Comparison of ENCODE assay signal across 36 cellular contexts in the genomic region with DNA sequence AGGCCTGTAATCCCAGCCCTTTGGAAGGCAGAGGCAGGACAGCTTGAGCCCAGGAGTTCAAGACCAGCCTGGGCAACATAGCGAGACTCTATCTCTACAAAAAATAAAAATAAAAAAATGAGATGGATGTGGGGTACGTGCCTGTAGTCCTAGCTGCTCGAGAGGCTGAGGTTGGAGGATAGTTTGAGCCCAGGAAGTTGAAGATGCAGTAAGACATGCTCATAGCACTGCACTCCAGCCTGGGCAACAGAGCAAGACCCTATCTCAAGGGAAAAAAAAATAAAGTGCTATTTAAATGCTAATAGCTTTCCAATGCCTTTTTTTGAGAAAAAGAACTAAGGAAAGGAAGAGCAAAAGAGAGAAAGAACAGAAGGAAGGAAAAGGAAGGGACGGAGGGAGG.
"Had no signal": no experiment of that assay in that cellular context is flagged by ENCODE, and none has a peak within 500 bp of the region (broad histone marks: within the 10 kb centered on the region; RNA-seq: fewer than 3 reads in every experiment).

No MANE protein-coding gene starts in this region.

- H3K4me1 Mint-ChIP-seq: activated CD4-positive, alpha-beta T cell treated with anti-CD3 and anti-CD28 coated beads for 36 hours; activated CD4-positive, alpha-beta T cell treated with anti-CD3 and anti-CD28 coated beads, Interleukin-2, amount 10 ng/mL, durations not matched to agents 24 days and 14 days; activated CD8-positive, alpha-beta memory T cell treated with anti-CD3 and anti-CD28 coated beads, Interleukin-2, amount 10 ng/mL, durations not matched to agents 7 days and 5 days; activated naive CD4-positive, alpha-beta T cell treated with anti-CD3 and anti-CD28 coated beads, Interleukin-2, amount 50 U/mL, for 24 hours; activated naive CD8-positive, alpha-beta T cell treated with anti-CD3 and anti-CD28 coated beads for 36 hours; activated naive CD8-positive, alpha-beta T cell treated with anti-CD3 and anti-CD28 coated beads, Interleukin-2, amount 50 U/mL, for 24 hours; T-cell had no signal

- H3K9me3 Mint-ChIP-seq: activated CD4-positive, alpha-beta memory T cell treated with anti-CD3 and anti-CD28 coated beads for 36 hours; activated CD4-positive, alpha-beta T cell treated with anti-CD3 and anti-CD28 coated beads, Interleukin-2, amount 10 ng/mL, durations not matched to agents 24 days and 14 days; activated naive CD4-positive, alpha-beta T cell treated with anti-CD3 and anti-CD28 coated beads for 36 hours; activated naive CD4-positive, alpha-beta T cell treated with anti-CD3 and anti-CD28 coated beads, Interleukin-2, amount 50 U/mL, for 24 hours; activated naive CD8-positive, alpha-beta T cell treated with anti-CD3 and anti-CD28 coated beads for 36 hours; activated naive CD8-positive, alpha-beta T cell treated with anti-CD3 and anti-CD28 coated beads, Interleukin-2, amount 50 U/mL, for 24 hours; activated T-helper 1 cell treated with anti-CD3 and anti-CD28 coated beads, Interleukin-12 subunit alpha, Interleukin-12 subunit beta, Interleukin-2, Interleukin-4 antibody, amounts not matched to agents 30 ng/mL and 10 ng/mL and 1 ng/mL, durations not matched to agents 14 hours and 24 hours and 36 hours; activated T-helper 2 cell treated with anti-CD3 and anti-CD28 coated beads, Interferon-gamma antibody, Interleukin-2, Interleukin-4, amounts not matched to agents 10 μg/mL and 5 μg/mL and 100 μg/mL, durations not matched to agents 14 hours and 24 hours and 36 hours; effector memory CD8-positive, alpha-beta T cell; T-cell; T-helper 1 cell treated with Interleukin-12 subunit alpha and Interleukin-12 subunit beta and Interleukin-4 antibody, amounts not matched to agents 30 μg/mL and 1 μg/mL, for 36 hours; T-helper 2 cell treated with Interferon-gamma antibody and Interleukin-4, amounts not matched to agents 5 μg/mL and 100 μg/mL, for 36 hours had no signal

- H3K36me3 Mint-ChIP-seq: activated CD4-positive, alpha-beta memory T cell treated with anti-CD3 and anti-CD28 coated beads for 36 hours; activated CD8-positive, alpha-beta memory T cell treated with anti-CD3 and anti-CD28 coated beads, Interleukin-2, amount 10 ng/mL, durations not matched to agents 7 days and 5 days; activated naive CD4-positive, alpha-beta T cell treated with anti-CD3 and anti-CD28 coated beads, Interleukin-2, amount 50 U/mL, for 24 hours; activated naive CD8-positive, alpha-beta T cell treated with anti-CD3 and anti-CD28 coated beads for 36 hours; T-cell had no signal

- H3K9me3 ChIP-seq: adrenal gland, body of pancreas, esophagus muscularis mucosa, gastrocnemius medialis had no signal

- DNase-seq: activated CD4-positive, alpha-beta memory T cell treated with anti-CD3 and anti-CD28 coated beads for 36 hours; activated CD4-positive, alpha-beta T cell treated with anti-CD3 and anti-CD28 coated beads for 36 hours; activated CD4-positive, alpha-beta T cell treated with anti-CD3 and anti-CD28 coated beads, Interleukin-2, amount 10 ng/mL, durations not matched to agents 24 days and 14 days; activated CD4-positive, CD25-positive, alpha-beta regulatory T cell; activated CD4-positive, CD25-positive, alpha-beta regulatory T cell treated with anti-CD3 and anti-CD28 coated beads, Interleukin-2, amount 50 U/mL, for 72 hours; activated CD8-positive, alpha-beta memory T cell treated with anti-CD3 and anti-CD28 coated beads, Interleukin-2, amount 10 ng/mL, durations not matched to agents 7 days and 5 days; activated CD8-positive, alpha-beta memory T cell treated with anti-CD3 and anti-CD28 coated beads, Interleukin-2, amount 50 U/mL, for 4 hours; activated CD8-positive, alpha-beta T cell treated with anti-CD3 and anti-CD28 coated beads, Interleukin-2, amount 10 ng/mL, durations not matched to agents 7 days and 5 days; activated effector memory CD4-positive, alpha-beta T cell treated with anti-CD3 and anti-CD28 coated beads, Interleukin-2, amount 50 U/mL, for 16 hours; activated naive CD4-positive, alpha-beta T cell treated with anti-CD3 and anti-CD28 coated beads for 36 hours; activated naive CD8-positive, alpha-beta T cell treated with anti-CD3 and anti-CD28 coated beads for 36 hours; activated naive CD8-positive, alpha-beta T cell treated with anti-CD3 and anti-CD28 coated beads, Interleukin-2, amount 50 U/mL, for 24 hours; activated T-cell treated with anti-CD3 and anti-CD28 coated beads, Interleukin-2, amount 50 U/mL, for 1 hour; activated T-cell treated with anti-CD3 and anti-CD28 coated beads, Interleukin-2, amount 50 U/mL, for 48 hours; adrenal gland; amygdala; aorta; body of pancreas; caudate nucleus; cortex of kidney; dermis blood vessel endothelial cell; effector CD4-positive, alpha-beta T cell; effector memory CD8-positive, alpha-beta T cell; erythroblast; foreskin keratinocyte; gastrocnemius medialis; glutamatergic neuron; T-cell; T1000; WERI-Rb-1 had no signal

- H3K27me3 Mint-ChIP-seq: activated CD4-positive, alpha-beta memory T cell treated with anti-CD3 and anti-CD28 coated beads for 36 hours; activated CD4-positive, alpha-beta T cell treated with anti-CD3 and anti-CD28 coated beads for 36 hours; activated CD4-positive, alpha-beta T cell treated with anti-CD3 and anti-CD28 coated beads, Interleukin-2, amount 10 ng/mL, durations not matched to agents 24 days and 14 days; activated naive CD4-positive, alpha-beta T cell treated with anti-CD3 and anti-CD28 coated beads, Interleukin-2, amount 50 U/mL, for 24 hours; activated naive CD8-positive, alpha-beta T cell treated with anti-CD3 and anti-CD28 coated beads, Interleukin-2, amount 50 U/mL, for 24 hours; effector memory CD8-positive, alpha-beta T cell had no signal

- H3K4me3 Mint-ChIP-seq: activated CD4-positive, alpha-beta memory T cell treated with anti-CD3 and anti-CD28 coated beads for 36 hours; activated CD4-positive, alpha-beta T cell treated with anti-CD3 and anti-CD28 coated beads for 36 hours; activated CD4-positive, alpha-beta T cell treated with anti-CD3 and anti-CD28 coated beads, Interleukin-2, amount 10 ng/mL, durations not matched to agents 24 days and 14 days; activated CD8-positive, alpha-beta memory T cell treated with anti-CD3 and anti-CD28 coated beads, Interleukin-2, amount 10 ng/mL, durations not matched to agents 7 days and 5 days; activated CD8-positive, alpha-beta T cell treated with anti-CD3 and anti-CD28 coated beads, Interleukin-2, amount 10 ng/mL, durations not matched to agents 7 days and 5 days; activated naive CD4-positive, alpha-beta T cell treated with anti-CD3 and anti-CD28 coated beads for 36 hours; activated naive CD4-positive, alpha-beta T cell treated with anti-CD3 and anti-CD28 coated beads, Interleukin-2, amount 50 U/mL, for 24 hours; activated naive CD8-positive, alpha-beta T cell treated with anti-CD3 and anti-CD28 coated beads for 36 hours; activated naive CD8-positive, alpha-beta T cell treated with anti-CD3 and anti-CD28 coated beads, Interleukin-2, amount 50 U/mL, for 24 hours; activated T-helper 1 cell treated with anti-CD3 and anti-CD28 coated beads, Interleukin-12 subunit alpha, Interleukin-12 subunit beta, Interleukin-2, Interleukin-4 antibody, amounts not matched to agents 30 ng/mL and 10 ng/mL and 1 ng/mL, durations not matched to agents 14 hours and 24 hours and 36 hours; effector memory CD8-positive, alpha-beta T cell; T-cell; T-helper 1 cell treated with Interleukin-12 subunit alpha and Interleukin-12 subunit beta and Interleukin-4 antibody, amounts not matched to agents 30 μg/mL and 1 μg/mL, for 36 hours; T-helper 2 cell treated with Interferon-gamma antibody and Interleukin-4, amounts not matched to agents 5 μg/mL and 100 μg/mL, for 36 hours had no signal

- H3K27me3 ChIP-seq: adrenal gland, body of pancreas, esophagus muscularis mucosa, foreskin keratinocyte, gastrocnemius medialis had no signal

- H3K4me3 ChIP-seq: adrenal gland, body of pancreas, esophagus muscularis mucosa, gastrocnemius medialis had no signal

- H3K27ac Mint-ChIP-seq: activated CD4-positive, alpha-beta memory T cell treated with anti-CD3 and anti-CD28 coated beads for 36 hours; activated CD4-positive, alpha-beta T cell treated with anti-CD3 and anti-CD28 coated beads for 36 hours; activated CD4-positive, alpha-beta T cell treated with anti-CD3 and anti-CD28 coated beads, Interleukin-2, amount 10 ng/mL, durations not matched to agents 24 days and 14 days; activated CD8-positive, alpha-beta memory T cell treated with anti-CD3 and anti-CD28 coated beads, Interleukin-2, amount 10 ng/mL, durations not matched to agents 7 days and 5 days; activated CD8-positive, alpha-beta T cell treated with anti-CD3 and anti-CD28 coated beads, Interleukin-2, amount 10 ng/mL, durations not matched to agents 7 days and 5 days; activated naive CD4-positive, alpha-beta T cell treated with anti-CD3 and anti-CD28 coated beads for 36 hours; activated naive CD4-positive, alpha-beta T cell treated with anti-CD3 and anti-CD28 coated beads, Interleukin-2, amount 50 U/mL, for 24 hours; activated naive CD8-positive, alpha-beta T cell treated with anti-CD3 and anti-CD28 coated beads for 36 hours; activated naive CD8-positive, alpha-beta T cell treated with anti-CD3 and anti-CD28 coated beads, Interleukin-2, amount 50 U/mL, for 24 hours; activated T-helper 1 cell treated with anti-CD3 and anti-CD28 coated beads, Interleukin-12 subunit alpha, Interleukin-12 subunit beta, Interleukin-2, Interleukin-4 antibody, amounts not matched to agents 30 ng/mL and 10 ng/mL and 1 ng/mL, durations not matched to agents 14 hours and 24 hours and 36 hours; activated T-helper 2 cell treated with anti-CD3 and anti-CD28 coated beads, Interferon-gamma antibody, Interleukin-2, Interleukin-4, amounts not matched to agents 10 μg/mL and 5 μg/mL and 100 μg/mL, durations not matched to agents 14 hours and 24 hours and 36 hours; effector memory CD8-positive, alpha-beta T cell; T-cell; T-helper 1 cell treated with Interleukin-12 subunit alpha and Interleukin-12 subunit beta and Interleukin-4 antibody, amounts not matched to agents 30 μg/mL and 1 μg/mL, for 36 hours; T-helper 2 cell treated with Interferon-gamma antibody and Interleukin-4, amounts not matched to agents 5 μg/mL and 100 μg/mL, for 36 hours had no signal

- H3K27ac ChIP-seq: adrenal gland, esophagus muscularis mucosa, foreskin keratinocyte, WERI-Rb-1 had no signal

- ATAC-seq: activated CD4-positive, alpha-beta T cell treated with anti-CD3 and anti-CD28 coated beads for 36 hours; activated CD8-positive, alpha-beta memory T cell treated with anti-CD3 and anti-CD28 coated beads, Interleukin-2, amount 10 ng/mL, durations not matched to agents 7 days and 5 days; activated CD8-positive, alpha-beta T cell treated with anti-CD3 and anti-CD28 coated beads, Interleukin-2, amount 10 ng/mL, durations not matched to agents 7 days and 5 days; activated naive CD8-positive, alpha-beta T cell treated with anti-CD3 and anti-CD28 coated beads, Interleukin-2, amount 50 U/mL, for 24 hours; body of pancreas; effector memory CD8-positive, alpha-beta T cell; foreskin keratinocyte; gastrocnemius medialis; T-cell had no signal

- H3K36me3 ChIP-seq: adrenal gland, esophagus muscularis mucosa, gastrocnemius medialis, WERI-Rb-1 had no signal
